15 cellular contexts compared by ENCODE assay signal in genomic region chr19:1901940-1902404, GRCh38. TPM values are rescaled to one million over a fixed set of nuclear protein-coding genes. Genes with fewer than 3 reads are reported as not detected.
A peak's percentile ranks its signal among the peaks of the same experiment; 100 is the strongest.
DNase-seq lines count a peak whose midpoint lies in the region; ATAC-seq and TF ChIP-seq lines count a peak whose summit lies in the region.
"Had no signal": no experiment of that assay in that cellular context is flagged by ENCODE, and none has a peak within 500 bp of the region (broad histone marks: within the 10 kb centered on the region; RNA-seq: fewer than 3 reads in every experiment).

No MANE protein-coding gene starts in this region.

- peaks cover 0 to 7% of the 10 kb centered on the region in 2 donors for H3K4me1 ChIP-seq in lung (ENCODE audit: control insufficient read depth in 2 of 2, insufficient read depth in 2 of 2, low read length in 2 of 2)
- peaks cover 0 to 38% (median 14%) of the 10 kb centered on the region in 4 donors for H3K4me1 ChIP-seq in tibial nerve
- no peaks in the 10 kb centered on the region for H3K4me1 ChIP-seq in endodermal cell (ENCODE audit: control insufficient read depth, insufficient read depth, low read length)

- TF ChIP-seq CTCF in coronary artery (IDR thresholded peaks at IDR 0.05) = no peak
- no peak for TF ChIP-seq CTCF in lung (IDR thresholded peaks at IDR 0.05; ENCODE audit: control extremely low read depth, extremely low read depth)
- no peak for TF ChIP-seq CTCF in tibial nerve (IDR thresholded peaks at IDR 0.05)
- TF ChIP-seq CTCF in endodermal cell (conservative IDR thresholded peaks at IDR 0.05) = no peak

- no peak for DNase-seq in activated CD4-positive, alpha-beta T cell treated with anti-CD3 and anti-CD28 coated beads for 36 hours
- no peak for DNase-seq in activated CD4-positive, alpha-beta T cell treated with anti-CD3 and anti-CD28 coated beads for 1 hour
- no peak for DNase-seq in coronary artery (ENCODE audit: low spot score)
- DNase-seq in lung (ENCODE audit: low spot score) = peak; percentile 62
- peak; percentile 38 to 46 for DNase-seq in tibial nerve (ENCODE audit: low spot score in 2 of 2)
- no peak for DNase-seq in H7
- no peak for DNase-seq in activated CD8-positive, alpha-beta T cell treated with anti-CD3 and anti-CD28 coated beads, Interleukin-2, amount 10 ng/mL, durations not matched to agents 7 days and 5 days
- DNase-seq in endodermal cell = no peak
- DNase-seq: activated gamma-delta T cell treated with Interleukin-2 at 50 U/mL for 16 hours; CD8-positive, alpha-beta T cell; NCI-H1105 treated with DMSO at 0.1 percent for 48 hours; NCI-H446 treated with DMSO at 0.1 percent for 48 hours; stimulated activated naive CD8-positive, alpha-beta T cell treated with anti-CD3 and anti-CD28 coated beads, Interleukin-15, amount 100 ng/mL, for 72 hours had no signal

- intact Hi-C loops in activated CD4-positive, alpha-beta T cell treated with anti-CD3 and anti-CD28 coated beads for 36 hours (cut with DNase I, micrococcal nuclease) = no loop called here

- H3K27ac Mint-ChIP-seq in activated CD4-positive, alpha-beta T cell treated with anti-CD3 and anti-CD28 coated beads for 36 hours = peak overlapping the region; percentile 25
- H3K27ac Mint-ChIP-seq in activated CD8-positive, alpha-beta T cell treated with anti-CD3 and anti-CD28 coated beads, Interleukin-2, amount 10 ng/mL, durations not matched to agents 7 days and 5 days = no peak overlapping the region
- no peak overlapping the region for H3K27ac Mint-ChIP-seq in endodermal cell
- H3K27ac Mint-ChIP-seq: CD8-positive, alpha-beta T cell had no signal

- no peaks in the 10 kb centered on the region for H3K9me3 Mint-ChIP-seq in activated CD4-positive, alpha-beta T cell treated with anti-CD3 and anti-CD28 coated beads for 36 hours (ENCODE audit: low read depth)
- H3K9me3 Mint-ChIP-seq in activated CD8-positive, alpha-beta T cell treated with anti-CD3 and anti-CD28 coated beads, Interleukin-2, amount 10 ng/mL, durations not matched to agents 7 days and 5 days (ENCODE audit: insufficient read depth) = no peaks in the 10 kb centered on the region
- H3K9me3 Mint-ChIP-seq in endodermal cell = no peaks in the 10 kb centered on the region
- H3K9me3 Mint-ChIP-seq: CD8-positive, alpha-beta T cell; stimulated activated naive CD8-positive, alpha-beta T cell treated with anti-CD3 and anti-CD28 coated beads, Interleukin-15, amount 100 ng/mL, for 72 hours had no signal

- ATAC-seq in activated CD4-positive, alpha-beta T cell treated with anti-CD3 and anti-CD28 coated beads for 36 hours = no peak
- no peak for ATAC-seq in lung (ENCODE audit: insufficient read depth, low FRiP score)
- no peak for ATAC-seq in activated CD8-positive, alpha-beta T cell treated with anti-CD3 and anti-CD28 coated beads, Interleukin-2, amount 10 ng/mL, durations not matched to agents 7 days and 5 days
- ATAC-seq: CD8-positive, alpha-beta T cell; SK-N-SH treated with all-trans-retinoic acid at 6 μM for 48 hours; stimulated activated naive CD8-positive, alpha-beta T cell treated with anti-CD3 and anti-CD28 coated beads, Interleukin-15, amount 100 ng/mL, for 72 hours had no signal

- H3K27me3 ChIP-seq in lung (ENCODE audit: control insufficient read depth, insufficient read depth) (no peaks in the 10 kb centered on the region), tibial nerve (no peaks in the 10 kb centered on the region), H7 (ENCODE audit: control insufficient read depth, insufficient read depth, low read length) (no peaks in the 10 kb centered on the region), endodermal cell (ENCODE audit: control insufficient read depth, insufficient read depth, low read length, poor library complexity, severe bottlenecking) (no peaks in the 10 kb centered on the region)

- CTCF ChIA-PET in activated CD4-positive, alpha-beta T cell treated with anti-CD3 and anti-CD28 coated beads for 36 hours (lab: Charles Lee) = interaction anchor here (0.8 kb wide), 1 partner anchor 414 kb away, joined by 3 read pairs; no protein-coding TSS in a partner anchor
- CTCF ChIA-PET in activated CD8-positive, alpha-beta T cell treated with anti-CD3 and anti-CD28 coated beads, Interleukin-2, amount 10 ng/mL, durations not matched to agents 7 days and 5 days (lab: Charles Lee) = no interaction called here

- POLR2A ChIA-PET in activated CD4-positive, alpha-beta T cell treated with anti-CD3 and anti-CD28 coated beads for 36 hours (lab: Charles Lee) = no interaction called here
- POLR2A ChIA-PET in activated CD8-positive, alpha-beta T cell treated with anti-CD3 and anti-CD28 coated beads, Interleukin-2, amount 10 ng/mL, durations not matched to agents 7 days and 5 days (lab: Charles Lee) = interaction anchor here (0.9 to 1.2 kb wide), 2 partner anchors 19 to 152 kb away, joined by 3 read pairs; no protein-coding TSS in a partner anchor

- no peaks in the 10 kb centered on the region for H3K27me3 Mint-ChIP-seq in activated CD4-positive, alpha-beta T cell treated with anti-CD3 and anti-CD28 coated beads for 36 hours
- H3K27me3 Mint-ChIP-seq in activated CD8-positive, alpha-beta T cell treated with anti-CD3 and anti-CD28 coated beads, Interleukin-2, amount 10 ng/mL, durations not matched to agents 7 days and 5 days (ENCODE audit: low read depth) = no peaks in the 10 kb centered on the region
- H3K27me3 Mint-ChIP-seq in endodermal cell (ENCODE audit: insufficient read depth) = no peaks in the 10 kb centered on the region
- H3K27me3 Mint-ChIP-seq: stimulated activated naive CD8-positive, alpha-beta T cell treated with anti-CD3 and anti-CD28 coated beads, Interleukin-15, amount 100 ng/mL, for 72 hours had no signal

- H3K4me1 Mint-ChIP-seq in activated CD4-positive, alpha-beta T cell treated with anti-CD3 and anti-CD28 coated beads for 36 hours = peaks cover 38% of the 10 kb centered on the region
- H3K4me1 Mint-ChIP-seq in activated CD8-positive, alpha-beta T cell treated with anti-CD3 and anti-CD28 coated beads, Interleukin-2, amount 10 ng/mL, durations not matched to agents 7 days and 5 days (ENCODE audit: low read depth) = peaks cover 42% of the 10 kb centered on the region
- peaks cover 4% of the 10 kb centered on the region for H3K4me1 Mint-ChIP-seq in endodermal cell

- H3K27ac ChIP-seq in coronary artery (peak overlapping the region; percentile 37 to 79), lung (ENCODE audit: low read depth in 1 of 2, low read length in 1 of 2) (peak overlapping the region in 1 of 2 donors; percentile 74), tibial nerve (peak overlapping the region in 3 of 4 donors; percentile 59 to 74 (median 66)), endodermal cell (ENCODE audit: low read depth, low read length) (no peak overlapping the region)

- WGBS in lung, 2 donors = 39 to 67% methylated on average over 16 of the region's 16 CpGs
- 71 to 87% methylated on average over 16 of the region's 16 CpGs for WGBS in tibial nerve, 2 donors
- WGBS in endodermal cell (ENCODE audit: insufficient coverage in 1 of 2, insufficient read length in 1 of 2), 2 experiments = 89 to 95% methylated on average over 14 to 16 of the region's 16 CpGs

- H3K36me3 Mint-ChIP-seq in activated CD4-positive, alpha-beta T cell treated with anti-CD3 and anti-CD28 coated beads for 36 hours (ENCODE audit: low read depth) = peaks cover 5% of the 10 kb centered on the region
- H3K36me3 Mint-ChIP-seq in activated CD8-positive, alpha-beta T cell treated with anti-CD3 and anti-CD28 coated beads, Interleukin-2, amount 10 ng/mL, durations not matched to agents 7 days and 5 days (ENCODE audit: low read depth) = peaks cover 5% of the 10 kb centered on the region
- peaks cover 5% of the 10 kb centered on the region for H3K36me3 Mint-ChIP-seq in endodermal cell (ENCODE audit: low read depth)

- H3K36me3 ChIP-seq in lung (ENCODE audit: control insufficient read depth in 2 of 2, insufficient read depth in 2 of 2, low read length in 2 of 2) (no peaks in the 10 kb centered on the region), tibial nerve (no peaks in the 10 kb centered on the region), H7 (replicated peaks; ENCODE audit: control insufficient read depth, insufficient read depth, low read length) (no peaks in the 10 kb centered on the region), endodermal cell (ENCODE audit: control insufficient read depth, insufficient read depth, low read length) (no peaks in the 10 kb centered on the region)

- no peak overlapping the region for H3K4me3 ChIP-seq in coronary artery
- H3K4me3 ChIP-seq in lung = no peak overlapping the region
- H3K4me3 ChIP-seq in tibial nerve = no peak overlapping the region
- H3K4me3 ChIP-seq in H7 (ENCODE audit: insufficient read depth, low read depth, low read length) = no peak overlapping the region
- no peak overlapping the region for H3K4me3 ChIP-seq in endodermal cell (ENCODE audit: low read length)
- H3K4me3 ChIP-seq: smooth muscle cell had no signal

- H3K9me3 ChIP-seq in lung (ENCODE audit: control insufficient read depth in 2 of 2, insufficient read depth in 1 of 2, low read length in 1 of 2) (no peaks in the 10 kb centered on the region), tibial nerve (no peaks in the 10 kb centered on the region), endodermal cell (ENCODE audit: control insufficient read depth, low read length) (no peaks in the 10 kb centered on the region)

- peak in 1 of 2 donors; percentile 33 for TF ChIP-seq EP300 in tibial nerve (IDR thresholded peaks at IDR 0.05)

- H3K4me3 Mint-ChIP-seq in activated CD4-positive, alpha-beta T cell treated with anti-CD3 and anti-CD28 coated beads for 36 hours = no peak overlapping the region
- H3K4me3 Mint-ChIP-seq in activated CD8-positive, alpha-beta T cell treated with anti-CD3 and anti-CD28 coated beads, Interleukin-2, amount 10 ng/mL, durations not matched to agents 7 days and 5 days = no peak overlapping the region
- H3K4me3 Mint-ChIP-seq in endodermal cell = no peak overlapping the region
- H3K4me3 Mint-ChIP-seq: CD8-positive, alpha-beta T cell; stimulated activated naive CD8-positive, alpha-beta T cell treated with anti-CD3 and anti-CD28 coated beads, Interleukin-15, amount 100 ng/mL, for 72 hours had no signal

- no peak for TF ChIP-seq POLR2A in tibial nerve (IDR thresholded peaks at IDR 0.05)

- no peak overlapping the region for H3K9ac ChIP-seq in endodermal cell (ENCODE audit: extremely low read depth, low read length, poor library complexity, severe bottlenecking)

RNA-seq across cellular contexts. Expression of gene ADAT3, which starts 3.2 kb away (rescaled TPM):
- 1 to 10 TPM; 5.6 to 6.1 TPM for total RNA-seq in activated CD4-positive, alpha-beta T cell treated with anti-CD3 and anti-CD28 coated beads for 36 hours
- total RNA-seq in lung (10 to 100 TPM in 1 of 2 donors, 1 to 10 TPM in 1; 4.0 to 11.9 TPM), tibial nerve (1 to 10 TPM; 2.4 to 8.7 (median 4.8) TPM), endodermal cell (10 to 100 TPM in 1 of 2 donors, 1 to 10 TPM in 1; 9.9 to 13.8 TPM)
- polyA plus RNA-seq in lung = 1 to 10 TPM; 6.4 to 7.2 TPM
- 10.0 and 12.7 TPM in 2 replicates for total RNA-seq in H7 (2014; rRNA removed; shearing (Covaris generic))
- total RNA-seq in activated CD8-positive, alpha-beta T cell treated with anti-CD3 and anti-CD28 coated beads, Interleukin-2, amount 10 ng/mL, durations not matched to agents 7 days and 5 days = 10 to 100 TPM in 1 of 2 experiments, 1 to 10 TPM in 1; 9.9 to 11.0 TPM
- polyA plus RNA-seq in endodermal cell (2013, experiment 1 of 2) = 4.5 TPM
- 3.1 TPM for polyA plus RNA-seq in endodermal cell (2013, experiment 2 of 2)

RNA-seq across cellular contexts. Expression of gene SCAMP4, which starts 3.2 kb away (rescaled TPM):
- total RNA-seq in activated CD4-positive, alpha-beta T cell treated with anti-CD3 and anti-CD28 coated beads for 36 hours = 10 to 100 TPM; 20.5 to 25.6 TPM
- 10 to 100 TPM; 63.4 to 86.6 TPM for total RNA-seq in lung
- polyA plus RNA-seq in lung = 10 to 100 TPM; 45.7 to 49.1 TPM
- total RNA-seq in tibial nerve = 10 to 100 TPM; 34.7 to 65.7 (median 56.2) TPM
- total RNA-seq in H7 (2014; rRNA removed; shearing (Covaris generic)) = 33.4 and 35.7 TPM in 2 replicates
- total RNA-seq in activated CD8-positive, alpha-beta T cell treated with anti-CD3 and anti-CD28 coated beads, Interleukin-2, amount 10 ng/mL, durations not matched to agents 7 days and 5 days = 10 to 100 TPM; 29.9 to 37.2 TPM
- total RNA-seq in endodermal cell = 10 to 100 TPM; 69.6 to 75.3 TPM
- 46.5 TPM for polyA plus RNA-seq in endodermal cell (2013, experiment 1 of 2)
- polyA plus RNA-seq in endodermal cell (2013, experiment 2 of 2) = 42.9 TPM

RNA-seq across cellular contexts. Expression of gene ABHD17A, which starts 16.7 kb away (rescaled TPM):
- 10 to 100 TPM; 84.5 to 88.5 TPM for total RNA-seq in activated CD4-positive, alpha-beta T cell treated with anti-CD3 and anti-CD28 coated beads for 36 hours
- total RNA-seq in lung = 10 to 100 TPM; 68.8 to 84.9 TPM
- polyA plus RNA-seq in lung = 100 to 1,000 TPM in 1 of 2 donors, 10 to 100 TPM in 1; 97.0 to 110 TPM
- total RNA-seq in tibial nerve = 100 to 1,000 TPM; 127 to 165 (median 132) TPM
- 87.0 and 134 TPM in 2 replicates for total RNA-seq in H7 (2014; rRNA removed; shearing (Covaris generic))
- total RNA-seq in activated CD8-positive, alpha-beta T cell treated with anti-CD3 and anti-CD28 coated beads, Interleukin-2, amount 10 ng/mL, durations not matched to agents 7 days and 5 days = 100 to 1,000 TPM; 181 to 196 TPM
- total RNA-seq in endodermal cell = 10 to 100 TPM; 50.6 to 52.9 TPM
- 45.1 TPM for polyA plus RNA-seq in endodermal cell (2013, experiment 1 of 2)
- 45.7 TPM for polyA plus RNA-seq in endodermal cell (2013, experiment 2 of 2)

RNA-seq across cellular contexts. Expression of gene KLF16, which starts 38.6 kb away (rescaled TPM):
- 10 to 100 TPM; 22.5 to 28.8 TPM for total RNA-seq in activated CD4-positive, alpha-beta T cell treated with anti-CD3 and anti-CD28 coated beads for 36 hours
- total RNA-seq in lung (10 to 100 TPM in 1 of 2 donors, 1 to 10 TPM in 1; 3.3 to 25.6 TPM), tibial nerve (1 to 10 TPM; 4.6 to 8.4 (median 7.0) TPM), endodermal cell (10 to 100 TPM; 39.0 to 42.9 TPM)
- polyA plus RNA-seq in lung = 10 to 100 TPM; 13.8 to 17.8 TPM
- total RNA-seq in H7 (2014; rRNA removed; shearing (Covaris generic)) = 20.5 and 21.2 TPM in 2 replicates
- 10 to 100 TPM; 26.5 to 29.8 TPM for total RNA-seq in activated CD8-positive, alpha-beta T cell treated with anti-CD3 and anti-CD28 coated beads, Interleukin-2, amount 10 ng/mL, durations not matched to agents 7 days and 5 days
- 19.2 TPM for polyA plus RNA-seq in endodermal cell (2013, experiment 1 of 2)
- polyA plus RNA-seq in endodermal cell (2013, experiment 2 of 2) = 17.1 TPM

RNA-seq across cellular contexts. Expression of gene CSNK1G2, which starts 39.0 kb away (rescaled TPM):
- total RNA-seq in activated CD4-positive, alpha-beta T cell treated with anti-CD3 and anti-CD28 coated beads for 36 hours = 10 to 100 TPM; 56.0 to 78.1 TPM
- 10 to 100 TPM; 50.0 to 74.4 TPM for total RNA-seq in lung
- polyA plus RNA-seq in lung = 10 to 100 TPM; 67.1 to 80.2 TPM
- 100 to 1,000 TPM in 1 of 4 donors, 10 to 100 TPM in 3; 38.9 to 132 (median 55.6) TPM for total RNA-seq in tibial nerve
- 172 and 186 TPM in 2 replicates for total RNA-seq in H7 (2014; rRNA removed; shearing (Covaris generic))
- total RNA-seq in activated CD8-positive, alpha-beta T cell treated with anti-CD3 and anti-CD28 coated beads, Interleukin-2, amount 10 ng/mL, durations not matched to agents 7 days and 5 days = 100 to 1,000 TPM; 103 to 105 TPM
- total RNA-seq in endodermal cell = 100 to 1,000 TPM; 111 to 112 TPM
- polyA plus RNA-seq in endodermal cell (2013, experiment 1 of 2) = 107 TPM
- 98.1 TPM for polyA plus RNA-seq in endodermal cell (2013, experiment 2 of 2)

Comparison
In these comparisons a context has a peak if more than half of its experiments do, and no peak if none do; other contexts are left out.
1. DNase-seq: peak in lung (single experiment) and tibial nerve (2 of 2); none in activated CD4-positive, alpha-beta T cell treated with anti-CD3 and anti-CD28 coated beads for 36 hours (single experiment), activated CD4-positive, alpha-beta T cell treated with anti-CD3 and anti-CD28 coated beads for 1 hour (single experiment), coronary artery (single experiment), H7 (single experiment), activated CD8-positive, alpha-beta T cell treated with anti-CD3 and anti-CD28 coated beads, Interleukin-2, amount 10 ng/mL, durations not matched to agents 7 days and 5 days (single experiment) and endodermal cell (single experiment).